ENCODE assay signal across 21 cellular contexts in the genomic region with DNA sequence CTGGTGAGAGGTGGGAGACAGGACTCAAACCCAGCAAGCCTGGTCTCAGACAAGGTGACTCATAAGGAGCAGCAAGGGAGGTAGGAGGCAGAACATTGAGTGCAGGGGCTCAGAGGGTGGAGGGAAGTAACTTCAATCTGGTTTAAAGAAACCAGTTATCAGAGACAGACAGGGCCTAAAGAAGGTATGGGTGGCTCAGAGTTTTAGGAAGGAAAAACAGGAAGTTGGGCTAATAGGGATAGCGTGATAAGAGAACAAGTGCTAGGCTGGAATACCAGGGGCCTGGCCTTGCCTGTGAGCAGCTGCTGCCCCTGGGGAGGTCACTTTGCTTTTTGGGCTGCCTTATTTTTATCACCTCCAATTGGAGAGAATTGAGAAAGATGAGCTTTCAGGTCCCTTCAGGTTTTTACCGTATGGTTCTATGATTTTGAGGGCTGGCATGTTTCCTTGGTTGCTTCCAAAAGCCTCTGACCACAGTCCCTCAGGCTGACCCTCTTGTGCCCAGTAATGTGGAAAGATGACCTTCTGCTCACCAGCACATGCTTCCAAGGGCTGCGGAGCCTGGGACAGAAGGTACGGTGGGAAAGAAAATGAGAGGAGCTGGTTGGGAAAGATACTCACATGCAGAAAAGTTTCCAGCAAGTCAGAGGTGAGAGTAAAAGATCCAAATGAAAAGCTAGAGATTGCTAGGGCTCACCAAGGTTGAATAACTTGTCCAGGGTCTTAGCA.
DNase-seq lines count a peak whose midpoint lies in the region; ATAC-seq and TF ChIP-seq lines count a peak whose summit lies in the region.
"Had no signal": no experiment of that assay in that cellular context is flagged by ENCODE, and none has a peak within 500 bp of the region (broad histone marks: within the 10 kb centered on the region; RNA-seq: fewer than 3 reads in every experiment).

No MANE protein-coding gene starts in this region.

- H3K4me1 Mint-ChIP-seq in endodermal cell (peaks cover 10% of the 10 kb centered on the region), nephron (peaks cover 40% of the 10 kb centered on the region), nephron progenitor cell (peaks cover 19% of the 10 kb centered on the region)

- no peak overlapping the region for H3K4me3 Mint-ChIP-seq in endodermal cell
- no peak overlapping the region for H3K4me3 Mint-ChIP-seq in nephron
- no peak overlapping the region for H3K4me3 Mint-ChIP-seq in nephron progenitor cell
- H3K4me3 Mint-ChIP-seq: brain had no signal

- H3K27me3 ChIP-seq in heart left ventricle, result no peaks in the 10 kb centered on the region
- no peaks in the 10 kb centered on the region for H3K27me3 ChIP-seq in endodermal cell (ENCODE audit: control insufficient read depth, insufficient read depth, low read length, poor library complexity, severe bottlenecking)
- H3K27me3 ChIP-seq in uterus, result no peaks in the 10 kb centered on the region
- H3K27me3 ChIP-seq: pancreas, tibial artery had no signal

- intact Hi-C loops in heart left ventricle (cut with DNase I) (no loop called here), cardiac septum (cut with DNase I) (no loop called here), uterus (cut with DNase I; ENCODE audit: low total_unique reads) (no loop called here)

- H3K9me3 Mint-ChIP-seq in endodermal cell (no peaks in the 10 kb centered on the region), nephron (no peaks in the 10 kb centered on the region), nephron progenitor cell (no peaks in the 10 kb centered on the region)
- H3K9me3 Mint-ChIP-seq: brain had no signal

- H3K9me3 ChIP-seq in heart left ventricle (no peaks in the 10 kb centered on the region), endodermal cell (ENCODE audit: control insufficient read depth, low read length) (no peaks in the 10 kb centered on the region), uterus (no peaks in the 10 kb centered on the region)
- H3K9me3 ChIP-seq: pancreas, tibial artery had no signal

- H3K27ac ChIP-seq in heart left ventricle (peak overlapping the region in 8 of 12 donors; percentile 1 to 76 (median 12)), endodermal cell (ENCODE audit: low read depth, low read length) (no peak overlapping the region), uterus (peak overlapping the region; percentile 76 to 79)
- H3K27ac ChIP-seq: pancreas had no signal

- no peak for DNase-seq in heart left ventricle
- no peak for DNase-seq in cardiac septum (ENCODE audit: low spot score)
- DNase-seq in endodermal cell, result no peak
- no peak for DNase-seq in uterus
- no peak for DNase-seq in nephron progenitor cell
- DNase-seq in HCEC 1CT, result no peak
- DNase-seq: activated CD4-positive, alpha-beta T cell treated with anti-CD3 and anti-CD28 coated beads, Interleukin-2, amount 50 U/mL, for 4 hours; activated naive CD4-positive, alpha-beta T cell treated with anti-CD3 and anti-CD28 coated beads, Interleukin-2, amount 50 U/mL, for 16 hours; activated T-cell treated with anti-CD3 and anti-CD28 coated beads, Interleukin-2, amount 50 U/mL, for 1 hour; H7; Kasumi-1; NCI-H1417 treated with DMSO at 0.1 percent for 48 hours; NCI-H82; pancreas; small intestine; stimulated activated CD4-positive, alpha-beta T cell treated with anti-CD3 and anti-CD28 coated beads, Interleukin-4, amount 100 ng/mL, for 4 hours; stimulated activated CD8-positive, alpha-beta memory T cell treated with anti-CD3 and anti-CD28 coated beads, Interleukin-4, amount 100 ng/mL, for 48 hours; tibial artery had no signal

- no peak overlapping the region for H3K4me3 ChIP-seq in heart left ventricle
- no peak overlapping the region for H3K4me3 ChIP-seq in endodermal cell (ENCODE audit: low read length)
- no peak overlapping the region for H3K4me3 ChIP-seq in uterus
- H3K4me3 ChIP-seq: pancreas, tibial artery had no signal

- H3K36me3 Mint-ChIP-seq in endodermal cell (ENCODE audit: low read depth) (no peaks in the 10 kb centered on the region), nephron (ENCODE audit: low read depth) (peaks cover 9% of the 10 kb centered on the region), nephron progenitor cell (ENCODE audit: low read depth) (no peaks in the 10 kb centered on the region)
- H3K36me3 Mint-ChIP-seq: brain had no signal

- no peak for TF ChIP-seq POLR2A in heart left ventricle (IDR thresholded peaks at IDR 0.05)
- no peak for TF ChIP-seq POLR2A in uterus (IDR thresholded peaks at IDR 0.05)

- H3K36me3 ChIP-seq in heart left ventricle (peaks cover 0 to 8% (median 0%) of the 10 kb centered on the region in 9 donors), endodermal cell (ENCODE audit: control insufficient read depth, insufficient read depth, low read length) (no peaks in the 10 kb centered on the region), uterus (no peaks in the 10 kb centered on the region)
- H3K36me3 ChIP-seq: pancreas, tibial artery had no signal

- WGBS in heart left ventricle, 4 donors, result 65 to 72% (median 67%) methylated on average over 4 of the region's 4 CpGs
- 87 to 100% methylated on average over 4 of the region's 4 CpGs for WGBS in endodermal cell (ENCODE audit: insufficient coverage in 1 of 2, insufficient read length in 1 of 2), 2 experiments

- no peaks in the 10 kb centered on the region for H3K27me3 Mint-ChIP-seq in endodermal cell (ENCODE audit: insufficient read depth)
- H3K27me3 Mint-ChIP-seq in nephron (ENCODE audit: low read depth), result peaks cover 4% of the 10 kb centered on the region
- no peaks in the 10 kb centered on the region for H3K27me3 Mint-ChIP-seq in nephron progenitor cell (ENCODE audit: low read depth, poor library complexity)

- no peak for TF ChIP-seq CTCF in heart left ventricle (IDR thresholded peaks at IDR 0.05)
- TF ChIP-seq CTCF in endodermal cell (conservative IDR thresholded peaks at IDR 0.05), result no peak
- no peak for TF ChIP-seq CTCF in nephron (IDR thresholded peaks at IDR 0.05; ENCODE audit: unreplicated experiment in 3 of 3)
- TF ChIP-seq CTCF in uterus (IDR thresholded peaks at IDR 0.05), result no peak
- TF ChIP-seq CTCF in nephron progenitor cell (IDR thresholded peaks at IDR 0.05), result no peak

- H3K9ac ChIP-seq in endodermal cell (ENCODE audit: extremely low read depth, low read length, poor library complexity, severe bottlenecking), result no peak overlapping the region

- H3K27ac Mint-ChIP-seq in endodermal cell (peak overlapping the region; percentile 68), nephron (peak overlapping the region; percentile 77 to 92 (median 82)), nephron progenitor cell (no peak overlapping the region)

- H3K4me1 ChIP-seq in heart left ventricle, result peaks cover 0 to 67% (median 11%) of the 10 kb centered on the region in 12 donors
- H3K4me1 ChIP-seq in endodermal cell (ENCODE audit: control insufficient read depth, insufficient read depth, low read length), result no peaks in the 10 kb centered on the region
- peaks cover 0 to 25% of the 10 kb centered on the region in 2 donors for H3K4me1 ChIP-seq in uterus

- ATAC-seq in heart left ventricle, result peak in 1 of 4 donors; percentile 32
- ATAC-seq in HG02763 (IDR thresholded peaks at IDR 0.05; ENCODE audit: unreplicated experiment), result no peak
- ATAC-seq: pancreas had no signal
